Comparison of ENCODE assay signal across 11 cellular contexts in genomic region chr11:87454246-87454645, GRCh38.
DNase-seq lines count a peak whose midpoint lies in the region; ATAC-seq, FAIRE-seq and TF ChIP-seq lines count a peak whose summit lies in the region.
"Had no signal": no experiment of that assay in that cellular context is flagged by ENCODE, and none has a peak within 500 bp of the region (broad histone marks: within the 10 kb centered on the region; RNA-seq: fewer than 3 reads in every experiment).

No MANE protein-coding gene starts in this region.

- H3K4me3 ChIP-seq in bronchial epithelial cell (ENCODE audit: low read depth, low read length), result no peak overlapping the region
- H3K4me3 ChIP-seq in CD4-positive, alpha-beta memory T cell (ENCODE audit: low read length in 2 of 2), result no peak overlapping the region
- H3K4me3 ChIP-seq: heart left ventricle had no signal

- H3K4me1 Mint-ChIP-seq in CD4-positive, alpha-beta memory T cell, result no peaks in the 10 kb centered on the region
- no peaks in the 10 kb centered on the region for H3K4me1 Mint-ChIP-seq in progenitor cell of endocrine pancreas (ENCODE audit: low read depth)
- H3K4me1 Mint-ChIP-seq: CD14-positive monocyte had no signal

- no peak for FAIRE-seq in bronchial epithelial cell (lab: Jason Lieb, UNC)

- intact Hi-C loops in CD4-positive, alpha-beta memory T cell (cut with micrococcal nuclease), result no loop called here

- H3K4me1 ChIP-seq in CD4-positive, alpha-beta memory T cell (ENCODE audit: insufficient read depth, low read length), result no peaks in the 10 kb centered on the region
- H3K4me1 ChIP-seq: heart left ventricle had no signal

- H3K27me3 ChIP-seq in bronchial epithelial cell (ENCODE audit: control insufficient read depth, insufficient read depth, low read length), result no peaks in the 10 kb centered on the region
- no peaks in the 10 kb centered on the region for H3K27me3 ChIP-seq in CD4-positive, alpha-beta memory T cell (ENCODE audit: insufficient read depth, low read length)
- H3K27me3 ChIP-seq: heart left ventricle had no signal

- no peaks in the 10 kb centered on the region for H3K36me3 Mint-ChIP-seq in CD4-positive, alpha-beta memory T cell
- H3K36me3 Mint-ChIP-seq in progenitor cell of endocrine pancreas (ENCODE audit: insufficient read depth), result no peaks in the 10 kb centered on the region
- H3K36me3 Mint-ChIP-seq: CD14-positive monocyte had no signal

- H3K9me3 ChIP-seq in CD4-positive, alpha-beta memory T cell (ENCODE audit: control insufficient read depth in 1 of 2, low read length in 2 of 2), result no peaks in the 10 kb centered on the region
- H3K9me3 ChIP-seq: heart left ventricle had no signal

- TF ChIP-seq CTCF in GM13976 (IDR thresholded peaks at IDR 0.05; ENCODE audit: borderline replicate concordance, control extremely low read depth, extremely low read depth, insufficient read depth, missing control alignments), result no peak
- no peak for TF ChIP-seq CTCF in bronchial epithelial cell (IDR thresholded peaks at IDR 0.05; ENCODE audit: insufficient read depth, low read length, severe bottlenecking)
- TF ChIP-seq CTCF in progenitor cell of endocrine pancreas (IDR thresholded peaks at IDR 0.05; ENCODE audit: unreplicated experiment), result no peak

- POLR2A ChIA-PET in CD4-positive, alpha-beta memory T cell (lab: Charles Lee; ENCODE audit: partially characterized antibody), result no interaction called here

- H3K27me3 Mint-ChIP-seq in CD4-positive, alpha-beta memory T cell, result no peaks in the 10 kb centered on the region
- no peaks in the 10 kb centered on the region for H3K27me3 Mint-ChIP-seq in progenitor cell of endocrine pancreas

- peaks cover 0 to 7% (median 0%) of the 10 kb centered on the region in 8 donors for H3K9me3 Mint-ChIP-seq in CD4-positive, alpha-beta memory T cell
- no peaks in the 10 kb centered on the region for H3K9me3 Mint-ChIP-seq in progenitor cell of endocrine pancreas (ENCODE audit: low read depth)

- in situ Hi-C loops in GM13976 (cut with MboI; ENCODE audit: low sequenced_read_pairs, unreplicated experiment), result no loop called here

- DNase-seq in GM13976 (ENCODE audit: low spot score), result peak; percentile 7
- DNase-seq in bronchial epithelial cell (ENCODE audit: low read depth), result peak; percentile 13
- no peak for DNase-seq in HK-2 (ENCODE audit: unreplicated experiment)
- DNase-seq in stimulated activated CD8-positive, alpha-beta memory T cell treated with anti-CD3 and anti-CD28 coated beads, Interleukin-4, amount 100 ng/mL, for 48 hours, result no peak
- no peak for DNase-seq in CD4-positive, alpha-beta memory T cell
- no peak for DNase-seq in progenitor cell of endocrine pancreas (ENCODE audit: low spot score, unreplicated experiment)
- DNase-seq: heart left ventricle had no signal

- H3K4me3 Mint-ChIP-seq in CD4-positive, alpha-beta memory T cell, result no peak overlapping the region
- H3K4me3 Mint-ChIP-seq in progenitor cell of endocrine pancreas (ENCODE audit: low read depth), result no peak overlapping the region
- H3K4me3 Mint-ChIP-seq: CD14-positive monocyte had no signal

- H3K27ac ChIP-seq in CD4-positive, alpha-beta memory T cell (ENCODE audit: low read depth, low read length), result no peak overlapping the region
- H3K27ac ChIP-seq: heart left ventricle had no signal

- H3K27ac Mint-ChIP-seq in CD4-positive, alpha-beta memory T cell, result no peak overlapping the region
- no peak overlapping the region for H3K27ac Mint-ChIP-seq in progenitor cell of endocrine pancreas
- H3K27ac Mint-ChIP-seq: CD14-positive monocyte had no signal

- no peaks in the 10 kb centered on the region for H3K36me3 ChIP-seq in bronchial epithelial cell (ENCODE audit: control insufficient read depth, insufficient read depth, low read length)
- no peaks in the 10 kb centered on the region for H3K36me3 ChIP-seq in CD4-positive, alpha-beta memory T cell (ENCODE audit: insufficient read depth, low read length)
- H3K36me3 ChIP-seq: heart left ventricle had no signal

- ATAC-seq in GM21526 (IDR thresholded peaks at IDR 0.05; ENCODE audit: low FRiP score, unreplicated experiment), result peak; percentile 93
- ATAC-seq in HG03460 (IDR thresholded peaks at IDR 0.05; ENCODE audit: unreplicated experiment), result peak; percentile 69
- ATAC-seq: heart left ventricle, Right ventricle myocardium inferior had no signal

- CTCF ChIA-PET in CD4-positive, alpha-beta memory T cell (lab: Charles Lee; ENCODE audit: partially characterized antibody), result no interaction called here

Comparison
In these comparisons a context has a peak if more than half of its experiments do, and no peak if none do; other contexts are left out.
1. DNase-seq: peak in GM13976 (single experiment) and bronchial epithelial cell (single experiment); none in HK-2 (single experiment), stimulated activated CD8-positive, alpha-beta memory T cell treated with anti-CD3 and anti-CD28 coated beads, Interleukin-4, amount 100 ng/mL, for 48 hours (single experiment), CD4-positive, alpha-beta memory T cell (0 of 5) and progenitor cell of endocrine pancreas (single experiment).